In the genomic region with DNA sequence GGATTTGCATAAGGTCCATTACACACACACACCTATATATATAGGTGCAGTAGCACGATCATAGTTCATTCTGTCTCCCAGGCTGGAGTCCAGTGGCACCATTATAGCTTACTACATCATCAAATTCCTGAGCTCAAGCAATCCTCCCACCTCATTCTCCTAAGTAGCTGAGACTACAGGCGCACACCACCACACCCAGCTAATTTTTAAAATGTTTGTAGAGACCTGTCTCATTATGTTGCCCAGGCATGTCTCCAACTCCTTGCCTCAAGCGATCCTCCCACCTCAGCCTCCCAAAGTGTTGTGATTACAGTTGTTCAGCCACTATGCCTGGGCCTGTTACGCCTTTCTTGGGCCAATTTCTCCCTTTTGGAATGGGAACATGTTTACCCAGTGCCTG, we compare ENCODE assay signal across 17 cellular contexts. TPM values are rescaled to one million over a fixed set of nuclear protein-coding genes. Genes with fewer than 3 reads are reported as not detected.
DNase-seq lines count a peak whose midpoint lies in the region; ATAC-seq, FAIRE-seq and TF ChIP-seq lines count a peak whose summit lies in the region.
"Had no signal": no experiment of that assay in that cellular context is flagged by ENCODE, and none has a peak within 500 bp of the region (broad histone marks: within the 10 kb centered on the region; RNA-seq: fewer than 3 reads in every experiment).

No MANE protein-coding gene starts in this region.

- H3K9me3 ChIP-seq in Panc1 (ENCODE audit: control insufficient read depth, insufficient read depth, low read depth, low read length) (no peaks in the 10 kb centered on the region), endodermal cell (ENCODE audit: control insufficient read depth, low read length) (peaks cover 56% of the 10 kb centered on the region), keratinocyte (ENCODE audit: control insufficient read depth, low read depth, low read length) (peaks cover 7% of the 10 kb centered on the region)

- H3K36me3 ChIP-seq in Panc1 (ENCODE audit: control insufficient read depth, insufficient read depth, low read length): no peaks in the 10 kb centered on the region
- H3K36me3 ChIP-seq in endodermal cell (ENCODE audit: control insufficient read depth, insufficient read depth, low read length): peaks cover 29% of the 10 kb centered on the region
- H3K36me3 ChIP-seq in keratinocyte (ENCODE audit: control insufficient read depth in 2 of 2, extremely low read depth in 1 of 2, insufficient read depth in 2 of 2, low read length in 2 of 2): no peaks in the 10 kb centered on the region

- H3K27me3 ChIP-seq in Panc1 (ENCODE audit: control insufficient read depth, insufficient read depth, low read length) (no peaks in the 10 kb centered on the region), endodermal cell (ENCODE audit: control insufficient read depth, insufficient read depth, low read length, poor library complexity, severe bottlenecking) (no peaks in the 10 kb centered on the region), keratinocyte (ENCODE audit: control insufficient read depth, extremely low read depth, insufficient read depth, low read length) (no peaks in the 10 kb centered on the region)

- peaks cover 78% of the 10 kb centered on the region for H3K9me3 Mint-ChIP-seq in endodermal cell
- H3K9me3 Mint-ChIP-seq: CD4-positive, alpha-beta memory T cell had no signal

- peaks cover 21% of the 10 kb centered on the region for H3K4me1 Mint-ChIP-seq in endodermal cell

- dilution Hi-C loops in keratinocyte (cut with MboI; ENCODE audit: extremely low pct_ligation_motif_present, low sequenced_read_pairs): no loop called here

- in situ Hi-C loops in Panc1 (cut with HindIII; ENCODE audit: low pct_unique_long_range_greater_than_20kb, low sequenced_read_pairs): no loop called here

- TF ChIP-seq CTCF in 22Rv1 (IDR thresholded peaks at IDR 0.05) (no peak), Panc1 (IDR thresholded peaks at IDR 0.05) (no peak), endodermal cell (conservative IDR thresholded peaks at IDR 0.05) (no peak), keratinocyte (optimal IDR thresholded peaks at IDR 0.05 in 1 of 3, IDR thresholded peaks at IDR 0.05 in 1 of 3, conservative IDR thresholded peaks at IDR 0.05 in 1 of 3; ENCODE audit: extremely low read depth in 1 of 3, insufficient read depth in 2 of 3, low read length in 3 of 3) (no peak)

- no TSS peak for BruUV-seq in Panc1 (replicated peaks; lab: Mats Ljungman, UMichigan)

- peaks cover 12% of the 10 kb centered on the region for H3K4me1 ChIP-seq in Panc1 (ENCODE audit: control insufficient read depth, insufficient read depth, low read length)
- H3K4me1 ChIP-seq in endodermal cell (ENCODE audit: control insufficient read depth, insufficient read depth, low read length): peaks cover 9% of the 10 kb centered on the region
- H3K4me1 ChIP-seq in keratinocyte (ENCODE audit: control insufficient read depth, extremely low read depth, insufficient read depth, low read length): peaks cover 28% of the 10 kb centered on the region

- no peak for DNase-seq in Panc1 (ENCODE audit: low read depth, low spot score)
- DNase-seq in endodermal cell: no peak
- DNase-seq in keratinocyte (ENCODE audit: low read depth, low spot score): no peak
- no peak for DNase-seq in middle frontal gyrus (ENCODE audit: extremely low spot score, low spot score)
- DNase-seq in activated CD4-positive, alpha-beta T cell treated with anti-CD3 and anti-CD28 coated beads, Interleukin-2, amount 50 U/mL, for 4 hours: no peak
- DNase-seq in DMS114 treated with DMSO at 0.1 percent for 48 hours (lab: John Stamatoyannopoulos, UW; ENCODE audit: unreplicated experiment): no peak
- no peak for DNase-seq in 8988T
- DNase-seq: CD4-positive, alpha-beta memory T cell; DMS153; DND-41; GDM1; H9 had no signal

- no peak overlapping the region for H3K27ac Mint-ChIP-seq in endodermal cell
- H3K27ac Mint-ChIP-seq: B cell, GM23338, H9 had no signal

- ATAC-seq in Panc1: 0 out of 2 replicates have a peak, but pooled peaks have one; percentile 17
- ATAC-seq: GM23338 had no signal

- intact Hi-C loops in Panc1 (cut with micrococcal nuclease; ENCODE audit: unreplicated experiment): no loop called here

- H4K20me1 ChIP-seq in keratinocyte (ENCODE audit: control insufficient read depth, extremely low read depth, insufficient read depth, low read length): no peaks in the 10 kb centered on the region

- no peak overlapping the region for H3K4me3 Mint-ChIP-seq in endodermal cell
- H3K4me3 Mint-ChIP-seq: B cell; CD4-positive, alpha-beta memory T cell; GM23338; H9 had no signal

- CTCF ChIA-PET in Panc1 (lab: Charles Lee): no interaction called here

- WGBS in endodermal cell (ENCODE audit: insufficient coverage in 1 of 2, insufficient read length in 1 of 2), 2 experiments: 72 to 86% methylated on average over 2 to 4 of the region's 4 CpGs

- H3K4me3 ChIP-seq in Panc1 (ENCODE audit: low read depth in 2 of 2, low read length in 2 of 2): no peak overlapping the region
- H3K4me3 ChIP-seq in endodermal cell (ENCODE audit: low read length): peak overlapping the region; percentile 70
- H3K4me3 ChIP-seq in keratinocyte (ENCODE audit: control insufficient read depth in 2 of 3, extremely low read depth in 1 of 3, insufficient read depth in 2 of 3, low read depth in 1 of 3, low read length in 3 of 3): no peak overlapping the region

- no peak for FAIRE-seq in keratinocyte (lab: Jason Lieb, UNC)
- FAIRE-seq: A204.1, GM12892 had no signal

- H3K9me1 ChIP-seq in keratinocyte (ENCODE audit: control insufficient read depth, extremely low read depth, insufficient read depth, low read length): no peaks in the 10 kb centered on the region

- H3K9ac ChIP-seq in endodermal cell (ENCODE audit: extremely low read depth, low read length, poor library complexity, severe bottlenecking) (no peak overlapping the region), keratinocyte (ENCODE audit: control insufficient read depth, extremely low read depth, insufficient read depth, low read length) (no peak overlapping the region)

- H3K79me2 ChIP-seq in keratinocyte (ENCODE audit: control insufficient read depth, insufficient read depth, low read length): no peaks in the 10 kb centered on the region

- peaks cover 40% of the 10 kb centered on the region for H3K36me3 Mint-ChIP-seq in endodermal cell (ENCODE audit: low read depth)

- no peaks in the 10 kb centered on the region for H3K27me3 Mint-ChIP-seq in endodermal cell (ENCODE audit: insufficient read depth)
- H3K27me3 Mint-ChIP-seq: B cell; CD4-positive, alpha-beta memory T cell had no signal

- POLR2A ChIA-PET in Panc1 (lab: Charles Lee): no interaction called here

- no peak overlapping the region for H3K4me2 ChIP-seq in keratinocyte (ENCODE audit: control insufficient read depth, extremely low read depth, insufficient read depth, low read depth, low read length)
- H3K4me2 ChIP-seq: GM23338 had no signal

- no peak overlapping the region for H2AFZ ChIP-seq in keratinocyte (ENCODE audit: control insufficient read depth, low read length)
- H2AFZ ChIP-seq: GM23338 had no signal

- peak overlapping the region; percentile 56 for H3K27ac ChIP-seq in 22Rv1
- H3K27ac ChIP-seq in Panc1 (ENCODE audit: low read length): no peak overlapping the region
- H3K27ac ChIP-seq in endodermal cell (ENCODE audit: low read depth, low read length): no peak overlapping the region
- H3K27ac ChIP-seq in keratinocyte (ENCODE audit: control insufficient read depth, insufficient read depth, low read length): peak overlapping the region; percentile 58

RNA-seq across cellular contexts. Expression of a gene that starts 39.7 kb away (rescaled TPM):
- total RNA-seq in Panc1 (2021; ENCODE audit: unreplicated experiment): 9.7 TPM
- 13.9 TPM for polyA plus RNA-seq in Panc1 (2012; ENCODE audit: insufficient read length)
- total RNA-seq in endodermal cell: 10 to 100 TPM; 19.8 to 40.1 TPM
- polyA plus RNA-seq in endodermal cell (2013, experiment 1 of 2): 48.8 TPM
- polyA plus RNA-seq in endodermal cell (2013, experiment 2 of 2): 49.6 TPM
- polyA plus RNA-seq in keratinocyte: 2.4 to 3.9 TPM (median 2.7 TPM) in 3 replicates
- 1.5 TPM for polyA plus RNA-seq in keratinocyte (2011; ENCODE audit: low read depth)
- 3.3 and 4.1 TPM in 2 replicates for polyA plus RNA-seq in keratinocyte (2011; cell fraction: cytosol; rRNA removed)
- polyA plus RNA-seq in keratinocyte (2011; cell fraction: nucleus; rRNA removed): 3.0 and 5.0 TPM in 2 replicates
- 4.5 and 4.8 TPM in 2 replicates for polyA plus RNA-seq in keratinocyte (2012; ENCODE audit: low replicate concordance)
- 1.6 to 3.9 TPM (median 2.8 TPM) in 3 replicates for polyA minus RNA-seq in keratinocyte
- polyA minus RNA-seq in keratinocyte (2011; cell fraction: cytosol; rRNA and poly(A)+ RNA removed): 1.9 TPM
- polyA minus RNA-seq in keratinocyte (2011; cell fraction: nucleus; rRNA and poly(A)+ RNA removed): 1.4 and 1.9 TPM in 2 replicates

RNA-seq across cellular contexts. Expression of a gene that starts 43.2 kb away (rescaled TPM):
- total RNA-seq in Panc1 (2021; ENCODE audit: unreplicated experiment) (472 TPM), endodermal cell (100 to 1,000 TPM; 497 to 510 TPM)
- polyA plus RNA-seq in Panc1 (2012; ENCODE audit: insufficient read length): 419 TPM
- 225 TPM for polyA plus RNA-seq in endodermal cell (2013, experiment 1 of 2)
- polyA plus RNA-seq in endodermal cell (2013, experiment 2 of 2): 232 TPM
- 339 to 414 TPM (median 356 TPM) in 3 replicates for polyA plus RNA-seq in keratinocyte
- polyA plus RNA-seq in keratinocyte (2011; ENCODE audit: low read depth): 109 TPM
- 235 and 294 TPM in 2 replicates for polyA plus RNA-seq in keratinocyte (2011; cell fraction: cytosol; rRNA removed)
- polyA plus RNA-seq in keratinocyte (2011; cell fraction: nucleus; rRNA removed): 447 and 511 TPM in 2 replicates
- polyA plus RNA-seq in keratinocyte (2012; ENCODE audit: low replicate concordance): 197 and 386 TPM in 2 replicates
- 460 to 537 TPM (median 484 TPM) in 3 replicates for polyA minus RNA-seq in keratinocyte
- polyA minus RNA-seq in keratinocyte (2011; cell fraction: cytosol; rRNA and poly(A)+ RNA removed): 296 TPM
- polyA minus RNA-seq in keratinocyte (2011; cell fraction: nucleus; rRNA and poly(A)+ RNA removed): 417 and 614 TPM in 2 replicates

RNA-seq across cellular contexts. Expression of a gene that starts 50.5 kb away (rescaled TPM):
- total RNA-seq in Panc1 (2021; ENCODE audit: unreplicated experiment): 73.8 TPM
- 36.9 TPM for polyA plus RNA-seq in Panc1 (2012; ENCODE audit: insufficient read length)
- total RNA-seq in endodermal cell: 100 to 1,000 TPM in 1 of 2 donors, 10 to 100 TPM in 1; 94.7 to 112 TPM
- 63.6 TPM for polyA plus RNA-seq in endodermal cell (2013, experiment 1 of 2)
- 51.9 TPM for polyA plus RNA-seq in endodermal cell (2013, experiment 2 of 2)
- 9.4 to 14.6 TPM (median 14.5 TPM) in 3 replicates for polyA plus RNA-seq in keratinocyte
- polyA plus RNA-seq in keratinocyte (2011; ENCODE audit: low read depth): 8.3 TPM
- polyA plus RNA-seq in keratinocyte (2011; cell fraction: cytosol; rRNA removed): 5.1 and 7.0 TPM in 2 replicates
- polyA plus RNA-seq in keratinocyte (2011; cell fraction: nucleus; rRNA removed): 27.6 and 30.3 TPM in 2 replicates
- 10.5 and 16.2 TPM in 2 replicates for polyA plus RNA-seq in keratinocyte (2012; ENCODE audit: low replicate concordance)
- 5.7 to 16.3 TPM (median 16.1 TPM) in 3 replicates for polyA minus RNA-seq in keratinocyte
- polyA minus RNA-seq in keratinocyte (2011; cell fraction: cytosol; rRNA and poly(A)+ RNA removed): 4.0 TPM
- 7.4 and 11.3 TPM in 2 replicates for polyA minus RNA-seq in keratinocyte (2011; cell fraction: nucleus; rRNA and poly(A)+ RNA removed)

Comparison
In these comparisons a context has a peak if more than half of its experiments do, and no peak if none do; other contexts are left out.
1. H3K27ac ChIP-seq: peak in 22Rv1 (single experiment) and keratinocyte (single experiment); none in Panc1 (single experiment) and endodermal cell (single experiment).